ENCODE assay signal across 2 cellular contexts in the genomic region with DNA sequence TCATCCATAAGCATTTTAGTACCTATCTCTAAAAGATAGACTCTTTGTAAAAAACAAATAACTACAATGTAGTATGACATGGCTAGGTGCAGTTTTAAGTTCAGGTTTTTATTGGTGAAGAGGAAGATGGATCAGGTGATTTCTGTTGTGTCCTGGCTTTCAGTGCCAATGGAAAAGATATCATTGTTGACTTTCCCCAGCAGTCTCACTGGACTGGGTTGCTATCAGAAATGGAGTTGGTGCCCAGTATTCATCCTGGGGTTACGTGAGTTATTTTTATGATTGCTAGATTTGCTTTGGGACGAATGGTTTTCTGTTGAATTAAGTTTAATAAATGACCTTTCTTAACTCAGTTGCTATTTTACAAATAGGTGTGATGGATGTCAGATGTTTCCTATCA.
DNase-seq lines count a peak whose midpoint lies in the region; ATAC-seq, FAIRE-seq and TF ChIP-seq lines count a peak whose summit lies in the region.
"Not testable (repeated sequence)": the region's sequence is repeated elsewhere in the genome, so short reads cannot be mapped to it uniquely, and the experiment has no call there.

No MANE protein-coding gene starts in this region.

- FAIRE-seq in pancreas (lab: Jason Lieb, UNC): not testable (repeated sequence)

- WGBS in pancreas, 2 donors: no CpG with 5 or more reads among the region's 2 CpGs

- not testable (repeated sequence) for H3K27me3 ChIP-seq in pancreas

- not testable (repeated sequence) for H3K36me3 ChIP-seq in pancreas

- H3K4me1 ChIP-seq in pancreas: not testable (repeated sequence)

- not testable (repeated sequence) for H3K4me3 ChIP-seq in pancreas

- ATAC-seq in left lobe of liver (peak; percentile 16), pancreas (peak; percentile 35 to 73 (median 52))

- H3K27ac ChIP-seq in pancreas: not testable (repeated sequence)

- not testable (repeated sequence) for DNase-seq in left lobe of liver (ENCODE audit: low spot score); pancreas

- intact Hi-C loops in pancreas (cut with DNase I): not testable (repeated sequence)

- not testable (repeated sequence) for H3K9me3 ChIP-seq in pancreas

- TF ChIP-seq CTCF in pancreas (IDR thresholded peaks at IDR 0.05): not testable (repeated sequence)
